Comparison of ENCODE assay signal across 22 cellular contexts in genomic region chr20:45907219-45907948, GRCh38.
"Had no signal": no experiment of that assay in that cellular context is flagged by ENCODE, and none has a peak within 500 bp of the region (broad histone marks: within the 10 kb centered on the region; RNA-seq: fewer than 3 reads in every experiment).

No MANE protein-coding gene starts in this region.

- H3K27me3 Mint-ChIP-seq: T-helper 17 cell had no signal

- H3K4me3 ChIP-seq: cardiac muscle cell had no signal

- H3K4me3 Mint-ChIP-seq: activated CD4-positive, alpha-beta memory T cell treated with anti-CD3 and anti-CD28 coated beads for 36 hours; activated CD4-positive, alpha-beta T cell treated with anti-CD3 and anti-CD28 coated beads, Interleukin-2, amount 10 ng/mL, durations not matched to agents 7 days and 5 days; activated T-cell treated with anti-CD3 and anti-CD28 coated beads, Interleukin-2, amount 50 U/mL, for 4 hours; T-helper 17 cell had no signal

- H3K36me3 Mint-ChIP-seq: activated CD4-positive, alpha-beta memory T cell treated with anti-CD3 and anti-CD28 coated beads for 36 hours; activated naive CD4-positive, alpha-beta T cell treated with anti-CD3 and anti-CD28 coated beads, Interleukin-2, amount 50 U/mL, for 72 hours had no signal

- H3K36me3 ChIP-seq: brain microvascular endothelial cell had no signal

- DNase-seq: activated CD4-positive, alpha-beta memory T cell treated with anti-CD3 and anti-CD28 coated beads for 36 hours; activated CD4-positive, alpha-beta T cell treated with anti-CD3 and anti-CD28 coated beads, Interleukin-2, amount 10 ng/mL, durations not matched to agents 7 days and 5 days; activated CD4-positive, CD25-positive, alpha-beta regulatory T cell; activated CD8-positive, alpha-beta memory T cell treated with anti-CD3 and anti-CD28 coated beads for 24 hours; activated effector memory CD4-positive, alpha-beta T cell treated with anti-CD3 and anti-CD28 coated beads, Interleukin-2, amount 50 U/mL, for 16 hours; activated naive CD4-positive, alpha-beta T cell treated with Interleukin-2 at 50 U/mL for 16 hours; activated T-cell treated with anti-CD3 and anti-CD28 coated beads, Interleukin-2, amount 50 U/mL, for 4 hours; brain microvascular endothelial cell; Kasumi-1; NCI-H1105 treated with DMSO at 0.1 percent for 48 hours; NCI-H1436 treated with DMSO at 0.1 percent for 48 hours; NCI-H187; NCI-H2081; NCI-H510A treated with DMSO at 0.1 percent for 48 hours; NCI-H69; NK-92 treated with Interleukin-12 subunit alpha and Interleukin-12 subunit beta, amount 100 ng/mL, for 24 hours; SHP77 treated with DMSO at 0.1 percent for 48 hours; T-helper 17 cell; T1000 had no signal

- H3K27ac Mint-ChIP-seq: activated CD4-positive, alpha-beta memory T cell treated with anti-CD3 and anti-CD28 coated beads for 36 hours; activated CD4-positive, alpha-beta T cell treated with anti-CD3 and anti-CD28 coated beads, Interleukin-2, amount 10 ng/mL, durations not matched to agents 7 days and 5 days; activated naive CD4-positive, alpha-beta T cell treated with anti-CD3 and anti-CD28 coated beads, Interleukin-2, amount 50 U/mL, for 72 hours; T-helper 17 cell had no signal

- H3K27ac ChIP-seq: brain microvascular endothelial cell, cardiac muscle cell, VCaP had no signal

- H3K9me3 Mint-ChIP-seq: activated CD4-positive, alpha-beta memory T cell treated with anti-CD3 and anti-CD28 coated beads for 36 hours; activated CD4-positive, alpha-beta T cell treated with anti-CD3 and anti-CD28 coated beads, Interleukin-2, amount 10 ng/mL, durations not matched to agents 7 days and 5 days; activated T-cell treated with anti-CD3 and anti-CD28 coated beads, Interleukin-2, amount 50 U/mL, for 4 hours had no signal

- H3K27me3 ChIP-seq: brain microvascular endothelial cell, cardiac muscle cell had no signal
